ENCODE assay signal across 10 cellular contexts in the genomic region with DNA sequence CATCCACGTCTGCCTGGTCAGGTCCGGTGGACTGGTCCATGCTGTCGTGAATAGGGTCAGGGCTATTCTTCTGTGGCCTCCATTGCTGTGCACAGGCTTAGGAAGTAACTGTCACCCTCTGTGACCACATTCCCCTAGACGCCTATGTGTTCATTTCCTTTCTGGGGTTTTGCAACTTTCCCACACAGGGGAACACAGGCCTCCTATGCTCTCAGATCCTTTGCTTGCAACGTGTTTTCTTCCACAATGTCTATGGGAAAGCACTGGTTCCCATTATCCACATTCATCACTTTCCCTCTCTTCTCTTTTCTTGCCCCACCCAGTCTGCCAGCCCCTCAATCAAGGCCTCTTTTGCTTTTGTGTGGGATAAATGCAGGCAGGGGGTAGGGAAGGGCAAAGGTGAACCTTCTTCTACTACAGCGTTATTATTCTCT. TPM values are rescaled to one million over a fixed set of nuclear protein-coding genes. Genes with fewer than 3 reads are reported as not detected.
DNase-seq lines count a peak whose midpoint lies in the region; ATAC-seq and TF ChIP-seq lines count a peak whose summit lies in the region.
"Had no signal": no experiment of that assay in that cellular context is flagged by ENCODE, and none has a peak within 500 bp of the region (broad histone marks: within the 10 kb centered on the region; RNA-seq: fewer than 3 reads in every experiment).

No MANE protein-coding gene starts in this region.

- H3K27ac Mint-ChIP-seq in immature natural killer cell = peak overlapping the region in 3 of 6 donors; percentile 1 to 73 (median 5)

- ATAC-seq in GM19438 (IDR thresholded peaks at IDR 0.05; ENCODE audit: low read depth, unreplicated experiment) = peak; percentile 52
- ATAC-seq: body of pancreas had no signal

- H3K4me1 Mint-ChIP-seq in immature natural killer cell = peaks cover 26 to 36% of the 10 kb centered on the region in 2 donors

- no peaks in the 10 kb centered on the region for H3K36me3 Mint-ChIP-seq in immature natural killer cell

- peak overlapping the region; percentile 57 to 82 (median 68) for H3K4me3 Mint-ChIP-seq in immature natural killer cell

- no peaks in the 10 kb centered on the region for H3K9me3 ChIP-seq in stomach
- H3K9me3 ChIP-seq: body of pancreas had no signal

- peaks cover 16 to 23% (median 18%) of the 10 kb centered on the region in 3 donors for H3K27me3 Mint-ChIP-seq in immature natural killer cell (ENCODE audit: low read depth in 3 of 3)

- peak overlapping the region in 2 of 5 donors; percentile 18 to 32 for H3K27ac ChIP-seq in stomach
- H3K27ac ChIP-seq: body of pancreas, SK-N-MC had no signal

- intact Hi-C loops in stomach (cut with DNase I; ENCODE audit: low total_unique reads) = no loop called here

- no peak for TF ChIP-seq CTCF in GM06990 (IDR thresholded peaks at IDR 0.05; ENCODE audit: insufficient read depth, low read length, poor library complexity, severe bottlenecking)
- TF ChIP-seq CTCF in stomach (IDR thresholded peaks at IDR 0.05) = no peak

- 63 to 77% (median 75%) methylated on average over 5 to 6 of the region's 6 CpGs for WGBS in stomach, 5 donors

- no peaks in the 10 kb centered on the region for H3K9me3 Mint-ChIP-seq in immature natural killer cell

- TF ChIP-seq POLR2A in stomach (IDR thresholded peaks at IDR 0.05) = no peak

- H3K36me3 ChIP-seq in GM06990 (ENCODE audit: control insufficient read depth, insufficient read depth, low read length) (no peaks in the 10 kb centered on the region), stomach (no peaks in the 10 kb centered on the region)

- TF ChIP-seq EP300 in stomach (IDR thresholded peaks at IDR 0.05) = no peak

- peak; percentile 46 for DNase-seq in GM06990 (ENCODE audit: extremely low read depth, insufficient read length)
- peak; percentile 80 for DNase-seq in Jurkat, Clone E6-1 (ENCODE audit: low read depth, low spot score)
- DNase-seq in immature natural killer cell = peak; percentile 47 to 59 (median 51)
- DNase-seq in stomach = no peak
- no peak for DNase-seq in NCI-H1694 (lab: John Stamatoyannopoulos, UW)
- DNase-seq in NCI-H524 treated with DMSO at 0.1 percent for 48 hours (lab: John Stamatoyannopoulos, UW) = no peak
- DNase-seq in cerebellum (ENCODE audit: low spot score) = no peak

- H3K4me3 ChIP-seq in GM06990 (replicated peaks; ENCODE audit: low read depth, low read length) (peak overlapping the region; percentile 14; the same call in 1 of the 2 replicates), stomach (no peak overlapping the region)
- peak overlapping the region; percentile 20 for H3K4me3 ChIP-seq in Jurkat, Clone E6-1 (ENCODE audit: low read length)
- H3K4me3 ChIP-seq: body of pancreas, SK-N-MC had no signal

- peaks cover 0 to 11% (median 0%) of the 10 kb centered on the region in 4 donors for H3K4me1 ChIP-seq in stomach
- H3K4me1 ChIP-seq: body of pancreas had no signal

- H3K27me3 ChIP-seq in GM06990 (replicated peaks; ENCODE audit: control insufficient read depth, insufficient read depth, low read length) = no peaks in the 10 kb centered on the region
- peaks cover 0 to 8% (median 0%) of the 10 kb centered on the region in 3 donors for H3K27me3 ChIP-seq in stomach
- H3K27me3 ChIP-seq: body of pancreas had no signal

RNA-seq across cellular contexts. Expression of gene DNAJA2, which starts 43.2 kb away (rescaled TPM):
- 71.1 TPM for polyA plus RNA-seq in Jurkat, Clone E6-1 (2012; ENCODE audit: insufficient read depth, insufficient read length)
- polyA plus RNA-seq in immature natural killer cell (10 to 100 TPM; 49.1 to 67.1 (median 57.4) TPM), stomach (10 to 100 TPM; 24.1 to 42.6 (median 26.1) TPM)
- total RNA-seq in stomach (10 to 100 TPM in 4 of 5 donors, 1 to 10 TPM in 1; 7.5 to 80.6 (median 46.2) TPM), cerebellum (49.3 TPM)

Comparison
In these comparisons a context has a peak if more than half of its experiments do, and no peak if none do; other contexts are left out.
1. DNase-seq: peak in GM06990 (single experiment), Jurkat, Clone E6-1 (single experiment) and immature natural killer cell (3 of 3); none in stomach (single experiment), NCI-H1694 (single experiment), NCI-H524 treated with DMSO at 0.1 percent for 48 hours (single experiment) and cerebellum (single experiment).
2. H3K4me3 ChIP-seq: peak in GM06990 (single experiment) and Jurkat, Clone E6-1 (single experiment); none in stomach (0 of 4).